In genomic region chr22:38203090-38203810, GRCh38 we compare ENCODE assay signal across 8 cellular contexts. TPM values are rescaled to one million over a fixed set of nuclear protein-coding genes. Genes with fewer than 3 reads are reported as not detected.
DNase-seq lines count a peak whose midpoint lies in the region; ATAC-seq and TF ChIP-seq lines count a peak whose summit lies in the region.

No MANE protein-coding gene starts in this region.

- WGBS in mesodermal cell (ENCODE audit: insufficient coverage in 2 of 2), 2 experiments = 12 to 16% methylated on average over 13 of the region's 19 CpGs

- intact Hi-C loops in upper lobe of right lung (cut with DNase I) (no loop called here), posterior vena cava (cut with DNase I) (loop anchor here in 1 of 2 donors (5.0 to 10.0 kb wide), 2 partner anchors 91 to 112 kb away; partner anchors contain the start of genes BAIAP2L2 and CSNK1E)

- peak; percentile 62 for DNase-seq in activated CD4-positive, CD25-positive, alpha-beta regulatory T cell treated with anti-CD3 and anti-CD28 coated beads, Interleukin-2, amount 50 U/mL, for 72 hours
- no peak for DNase-seq in activated CD4-positive, CD25-positive, alpha-beta regulatory T cell (lab: John Stamatoyannopoulos, UW)
- DNase-seq in SJSA1 (ENCODE audit: low read depth in 1 of 2, low spot score in 2 of 2) (no peak), upper lobe of right lung (peak; percentile 85), posterior vena cava (ENCODE audit: low spot score) (no peak)

- H3K9me3 ChIP-seq in SJSA1 (replicated peaks) (no peaks in the 10 kb centered on the region; the same call in 1 of the 2 replicates), mesodermal cell (ENCODE audit: control insufficient read depth, low read length) (no peaks in the 10 kb centered on the region), upper lobe of right lung (no peaks in the 10 kb centered on the region)

- ATAC-seq in upper lobe of right lung (peak; percentile 38), GM21423 (IDR thresholded peaks at IDR 0.05; ENCODE audit: unreplicated experiment) (no peak)

- no peak for TF ChIP-seq CTCF in upper lobe of right lung (IDR thresholded peaks at IDR 0.05)

- H3K36me3 ChIP-seq in SJSA1 = peaks cover 40% of the 10 kb centered on the region
- H3K36me3 ChIP-seq in mesodermal cell (ENCODE audit: control insufficient read depth, insufficient read depth, low read length) = peaks cover 14% of the 10 kb centered on the region
- no peaks in the 10 kb centered on the region for H3K36me3 ChIP-seq in upper lobe of right lung

- peaks cover 47% of the 10 kb centered on the region for H3K4me1 ChIP-seq in SJSA1 (replicated peaks)
- peaks cover 30% of the 10 kb centered on the region for H3K4me1 ChIP-seq in mesodermal cell (ENCODE audit: control insufficient read depth, insufficient read depth, low read length, poor library complexity, severe bottlenecking)
- H3K4me1 ChIP-seq in upper lobe of right lung = peaks cover 34% of the 10 kb centered on the region

- peak overlapping the region; percentile 99 for H3K27ac ChIP-seq in SJSA1
- peak overlapping the region; percentile 72 for H3K27ac ChIP-seq in cingulate gyrus (ENCODE audit: low read depth, low read length)
- H3K27ac ChIP-seq in mesodermal cell (ENCODE audit: low read depth, low read length, severe bottlenecking) = peak overlapping the region; percentile 100
- H3K27ac ChIP-seq in upper lobe of right lung = peak overlapping the region; percentile 98

- no peaks in the 10 kb centered on the region for H3K27me3 ChIP-seq in SJSA1 (replicated peaks)
- H3K27me3 ChIP-seq in upper lobe of right lung = no peaks in the 10 kb centered on the region

- H3K4me3 ChIP-seq in SJSA1 (peak overlapping the region; percentile 89), mesodermal cell (ENCODE audit: extremely low read depth, insufficient read depth, low read length, poor library complexity, severe bottlenecking) (peak overlapping the region; percentile 80), upper lobe of right lung (peak overlapping the region; percentile 88)

RNA-seq across cellular contexts. Expression of gene MAFF, which starts 1.5 kb away (rescaled TPM):
- 45.7 and 52.1 TPM in 2 replicates for total RNA-seq in SJSA1 (2014; rRNA removed; shearing (Covaris generic))
- polyA plus RNA-seq in mesodermal cell (2013, experiment 1 of 2) = 18.8 TPM
- polyA plus RNA-seq in mesodermal cell (2013, experiment 2 of 2) = 14.8 TPM
- total RNA-seq in upper lobe of right lung (48.9 TPM), posterior vena cava (10 to 100 TPM; 22.1 to 72.7 TPM)

RNA-seq across cellular contexts. Expression of gene PLA2G6, which starts 21.6 kb away (rescaled TPM):
- 1.0 and 2.5 TPM in 2 replicates for total RNA-seq in SJSA1 (2014; rRNA removed; shearing (Covaris generic))
- polyA plus RNA-seq in mesodermal cell (2013, experiment 1 of 2) = 17.3 TPM
- 16.0 TPM for polyA plus RNA-seq in mesodermal cell (2013, experiment 2 of 2)
- total RNA-seq in upper lobe of right lung = 52.4 TPM
- total RNA-seq in posterior vena cava = 10 to 100 TPM; 13.7 to 14.3 TPM

Comparison
In these comparisons a context has a peak if more than half of its experiments do, and no peak if none do; other contexts are left out.
1. DNase-seq: peak in activated CD4-positive, CD25-positive, alpha-beta regulatory T cell treated with anti-CD3 and anti-CD28 coated beads, Interleukin-2, amount 50 U/mL, for 72 hours (single experiment) and upper lobe of right lung (single experiment); none in activated CD4-positive, CD25-positive, alpha-beta regulatory T cell (0 of 4), SJSA1 (0 of 2) and posterior vena cava (single experiment).
2. Peak in every context shown above with its lines, with median percentiles within 50 percentile points of each other: H3K27ac ChIP-seq and H3K4me3 ChIP-seq.